Comparison of ENCODE assay signal across 18 cellular contexts in genomic region chr16:1290032-1290431, GRCh38. TPM values are rescaled to one million over a fixed set of nuclear protein-coding genes. Genes with fewer than 3 reads are reported as not detected.
DNase-seq lines count a peak whose midpoint lies in the region; ATAC-seq and TF ChIP-seq lines count a peak whose summit lies in the region.
"Had no signal": no experiment of that assay in that cellular context is flagged by ENCODE, and none has a peak within 500 bp of the region (broad histone marks: within the 10 kb centered on the region; RNA-seq: fewer than 3 reads in every experiment).

No MANE protein-coding gene starts in this region.

- no peak overlapping the region for H3K27ac ChIP-seq in H9 (ENCODE audit: insufficient read length, low read depth, low read length)
- H3K27ac ChIP-seq: heart right ventricle, SJCRH30, suprapubic skin had no signal

- H2BK5ac ChIP-seq in H9 (ENCODE audit: insufficient read length, low read length), result no peak overlapping the region

- peaks cover 2% of the 10 kb centered on the region; the same call in 1 of the 2 replicates for H3K4me1 ChIP-seq in H9 (ENCODE audit: insufficient read depth, low read length)
- peaks cover 8% of the 10 kb centered on the region for H3K4me1 ChIP-seq in adipocyte (ENCODE audit: control insufficient read depth, insufficient read depth, low read length)
- H3K4me1 ChIP-seq: BE2C, SJCRH30 had no signal

- H3K27me3 ChIP-seq in H9 (ENCODE audit: insufficient read depth, low read length), result peaks cover 7% of the 10 kb centered on the region; the same call in 1 of the 2 replicates
- H3K27me3 ChIP-seq in adipocyte (replicated peaks; ENCODE audit: control insufficient read depth, insufficient read depth, low read length), result peaks cover 61% of the 10 kb centered on the region

- no peak overlapping the region for H2BK120ac ChIP-seq in H9 (ENCODE audit: low read depth, low read length, poor library complexity, severe bottlenecking)

- H3K4me3 Mint-ChIP-seq in H9 (peak overlapping the region in 1 of 2 experiments; percentile 78; a peak in 4 of 5 replicates), nephron progenitor cell (peak overlapping the region; percentile 58), endothelial cell (ENCODE audit: unreplicated experiment) (no peak overlapping the region)
- H3K4me3 Mint-ChIP-seq in activated T-cell treated with anti-CD3 and anti-CD28 coated beads, Interleukin-2, amount 50 U/mL, for 72 hours, result no peak overlapping the region
- H3K4me3 Mint-ChIP-seq: activated T-helper 1 cell treated with anti-CD3 and anti-CD28 coated beads, Interleukin-12 subunit alpha, Interleukin-12 subunit beta, Interleukin-2, Interleukin-4 antibody, amounts not matched to agents 30 ng/mL and 10 ng/mL and 1 ng/mL, durations not matched to agents 14 hours and 24 hours and 36 hours had no signal

- H4K20me1 ChIP-seq in H9 (ENCODE audit: control insufficient read depth, insufficient read depth, insufficient read length), result no peaks in the 10 kb centered on the region

- TF ChIP-seq CTCF in H9 (conservative IDR thresholded peaks at IDR 0.05) (no peak), nephron progenitor cell (IDR thresholded peaks at IDR 0.05) (no peak), endothelial cell (IDR thresholded peaks at IDR 0.05; ENCODE audit: unreplicated experiment) (no peak)

- no peak overlapping the region for H3K14ac ChIP-seq in H9 (ENCODE audit: insufficient read depth, low read length)

- H3K9ac ChIP-seq in H9 (ENCODE audit: extremely low read depth, insufficient read length, low read length) (no peak overlapping the region), adipocyte (ENCODE audit: low read length) (no peak overlapping the region)

- H4K8ac ChIP-seq in H9 (replicated peaks; ENCODE audit: insufficient read length, low read depth, low read length), result no peak overlapping the region

- H3K9me3 ChIP-seq in H9 (ENCODE audit: control insufficient read depth, low read depth, low read length), result no peaks in the 10 kb centered on the region
- H3K9me3 ChIP-seq in adipocyte (ENCODE audit: control insufficient read depth, low read length), result no peaks in the 10 kb centered on the region
- H3K9me3 ChIP-seq: BE2C, heart right ventricle, SJCRH30, suprapubic skin had no signal

- no peak overlapping the region for H3K56ac ChIP-seq in H9 (ENCODE audit: insufficient read length, low read depth, low read length)

- H3K23ac ChIP-seq in H9 (ENCODE audit: insufficient read length, low read depth, low read length), result no peak overlapping the region

- H3K27me3 Mint-ChIP-seq in H9 (ENCODE audit: low read depth), result peaks cover 76% of the 10 kb centered on the region
- H3K27me3 Mint-ChIP-seq in nephron progenitor cell (ENCODE audit: low read depth, poor library complexity), result peaks cover 65% of the 10 kb centered on the region
- H3K27me3 Mint-ChIP-seq in activated T-cell treated with anti-CD3 and anti-CD28 coated beads, Interleukin-2, amount 50 U/mL, for 72 hours (ENCODE audit: low read depth), result peaks cover 38% of the 10 kb centered on the region
- peaks cover 9% of the 10 kb centered on the region for H3K27me3 Mint-ChIP-seq in endothelial cell (ENCODE audit: unreplicated experiment)

- H3T11ph ChIP-seq in H9 (ENCODE audit: low read length), result no peak overlapping the region

- no peak overlapping the region for H2AFZ ChIP-seq in H9 (ENCODE audit: low read length)

- H3K36me3 Mint-ChIP-seq in H9 (ENCODE audit: insufficient read depth in 1 of 3, low read depth in 3 of 3), result no peaks in the 10 kb centered on the region
- no peaks in the 10 kb centered on the region for H3K36me3 Mint-ChIP-seq in nephron progenitor cell (ENCODE audit: low read depth)
- no peaks in the 10 kb centered on the region for H3K36me3 Mint-ChIP-seq in activated T-cell treated with anti-CD3 and anti-CD28 coated beads, Interleukin-2, amount 50 U/mL, for 72 hours (ENCODE audit: insufficient read depth in 2 of 2)
- no peaks in the 10 kb centered on the region for H3K36me3 Mint-ChIP-seq in endothelial cell (ENCODE audit: low read depth, unreplicated experiment)

- no peak overlapping the region for H3K18ac ChIP-seq in H9 (ENCODE audit: insufficient read length, low read depth, low read length)

- no peak for ATAC-seq in activated T-cell treated with anti-CD3 and anti-CD28 coated beads, Interleukin-2, amount 50 U/mL, for 72 hours (replicated peaks in 1 of 2)

- no peaks in the 10 kb centered on the region for H3K36me3 ChIP-seq in adipocyte (ENCODE audit: control insufficient read depth, insufficient read depth, low read length, severe bottlenecking)
- H3K36me3 ChIP-seq: BE2C, heart right ventricle, SJCRH30, suprapubic skin had no signal

- H3K79me1 ChIP-seq in H9 (ENCODE audit: insufficient read depth, low read depth, low read length, poor library complexity, severe bottlenecking), result no peaks in the 10 kb centered on the region

- no peak overlapping the region for H2BK12ac ChIP-seq in H9 (ENCODE audit: insufficient read length, low read depth, low read length)

- H4K5ac ChIP-seq in H9 (ENCODE audit: insufficient read length, low read depth, low read length), result no peak overlapping the region

- no peak overlapping the region for H2AK5ac ChIP-seq in H9 (ENCODE audit: insufficient read length, low read length)

- no peak overlapping the region for H2BK15ac ChIP-seq in H9 (ENCODE audit: low read depth, low read length)

- DNase-seq in H9 (no peak), adipocyte (ENCODE audit: low read depth) (peak; percentile 47), nephron progenitor cell (no peak), RKO (ENCODE audit: low spot score) (no peak), endothelial cell (ENCODE audit: low spot score) (no peak)
- no peak for DNase-seq in activated T-cell treated with anti-CD3 and anti-CD28 coated beads, Interleukin-2, amount 50 U/mL, for 72 hours
- DNase-seq: activated CD4-positive, alpha-beta T cell treated with anti-CD3 and anti-CD28 coated beads, Interleukin-2, amount 50 U/mL, for 1 hour; amniotic stem cell; BE2C; DMS53; GOT3; heart right ventricle; NCI-H1105; posterior cingulate gyrus; SJCRH30 had no signal

- peak overlapping the region; percentile 68 for H3K4me2 ChIP-seq in H9 (ENCODE audit: insufficient read depth, insufficient read length, low read length)

- no CpG with 5 or more reads among the region's 18 CpGs for WGBS in H9 (ENCODE audit: extremely low coverage, insufficient read length, low lambda C conversion rate)

- H3K9me3 Mint-ChIP-seq in H9, result no peaks in the 10 kb centered on the region
- H3K9me3 Mint-ChIP-seq in nephron progenitor cell, result no peaks in the 10 kb centered on the region
- no peaks in the 10 kb centered on the region for H3K9me3 Mint-ChIP-seq in activated T-cell treated with anti-CD3 and anti-CD28 coated beads, Interleukin-2, amount 50 U/mL, for 72 hours
- no peaks in the 10 kb centered on the region for H3K9me3 Mint-ChIP-seq in endothelial cell (ENCODE audit: unreplicated experiment)
- H3K9me3 Mint-ChIP-seq: activated T-helper 1 cell treated with anti-CD3 and anti-CD28 coated beads, Interleukin-12 subunit alpha, Interleukin-12 subunit beta, Interleukin-2, Interleukin-4 antibody, amounts not matched to agents 30 ng/mL and 10 ng/mL and 1 ng/mL, durations not matched to agents 14 hours and 24 hours and 36 hours had no signal

- H3K23me2 ChIP-seq in H9 (ENCODE audit: insufficient read length, low read depth, low read length, poor library complexity, severe bottlenecking), result no peaks in the 10 kb centered on the region

- H3K4me1 Mint-ChIP-seq in H9 (peaks cover 30 to 45% of the 10 kb centered on the region in 2 experiments), nephron progenitor cell (peaks cover 71% of the 10 kb centered on the region), endothelial cell (ENCODE audit: unreplicated experiment) (no peaks in the 10 kb centered on the region)
- H3K4me1 Mint-ChIP-seq in activated T-cell treated with anti-CD3 and anti-CD28 coated beads, Interleukin-2, amount 50 U/mL, for 72 hours (ENCODE audit: low read depth), result no peaks in the 10 kb centered on the region

- H3K4me3 ChIP-seq in adipocyte (ENCODE audit: low read length), result no peak overlapping the region
- H3K4me3 ChIP-seq: heart right ventricle, SJCRH30, suprapubic skin had no signal

- no peak overlapping the region for H2BK20ac ChIP-seq in H9 (ENCODE audit: low read depth, low read length, poor library complexity, severe bottlenecking)

- H3K79me2 ChIP-seq in H9 (ENCODE audit: insufficient read depth, low read length), result no peaks in the 10 kb centered on the region

- H3K27ac Mint-ChIP-seq in H9 (no peak overlapping the region), nephron progenitor cell (no peak overlapping the region), endothelial cell (ENCODE audit: unreplicated experiment) (no peak overlapping the region)
- no peak overlapping the region for H3K27ac Mint-ChIP-seq in activated T-cell treated with anti-CD3 and anti-CD28 coated beads, Interleukin-2, amount 50 U/mL, for 72 hours
- H3K27ac Mint-ChIP-seq: activated T-helper 1 cell treated with anti-CD3 and anti-CD28 coated beads, Interleukin-12 subunit alpha, Interleukin-12 subunit beta, Interleukin-2, Interleukin-4 antibody, amounts not matched to agents 30 ng/mL and 10 ng/mL and 1 ng/mL, durations not matched to agents 14 hours and 24 hours and 36 hours had no signal

- no peak overlapping the region for H3K4ac ChIP-seq in H9 (ENCODE audit: low read depth, low read length)

- H4K91ac ChIP-seq in H9 (ENCODE audit: insufficient read length, low read depth, low read length), result no peak overlapping the region

RNA-seq across cellular contexts. Expression of gene UBE2I, which starts 19.4 kb away (rescaled TPM):
- 286 and 290 TPM in 2 replicates for total RNA-seq in H9 (2021)
- total RNA-seq in activated T-cell treated with anti-CD3 and anti-CD28 coated beads, Interleukin-2, amount 50 U/mL, for 72 hours, result 100 to 1,000 TPM; 225 to 231 TPM
- total RNA-seq in endothelial cell (ENCODE audit: unreplicated experiment), result 167 TPM

RNA-seq across cellular contexts. Expression of gene TPSD1, which starts 34.2 kb away (rescaled TPM):
- total RNA-seq in H9 (2021) (not detected in 2 replicates), endothelial cell (ENCODE audit: unreplicated experiment) (not detected)
- not detected for total RNA-seq in activated T-cell treated with anti-CD3 and anti-CD28 coated beads, Interleukin-2, amount 50 U/mL, for 72 hours
- total RNA-seq: activated T-helper 1 cell treated with anti-CD3 and anti-CD28 coated beads, Interleukin-12 subunit alpha, Interleukin-12 subunit beta, Interleukin-2, Interleukin-4 antibody, amounts not matched to agents 30 ng/mL and 10 ng/mL and 1 ng/mL, durations not matched to agents 14 hours and 24 hours and 36 hours; chondrocyte; SJCRH30 had no signal

RNA-seq across cellular contexts. Expression of gene BAIAP3, which starts 43.4 kb away (rescaled TPM):
- total RNA-seq in H9 (2021) (5.9 and 6.8 TPM in 2 replicates), endothelial cell (ENCODE audit: unreplicated experiment) (6.5 TPM)
- 1 to 10 TPM in 1 of 2 donors, under 1 TPM in 1; 0.26 to 1.1 TPM for total RNA-seq in activated T-cell treated with anti-CD3 and anti-CD28 coated beads, Interleukin-2, amount 50 U/mL, for 72 hours

RNA-seq across cellular contexts. Expression of gene TPSAB1, which starts 49.5 kb away (rescaled TPM):
- total RNA-seq in H9 (2021) (not detected in 2 replicates), endothelial cell (ENCODE audit: unreplicated experiment) (not detected)
- total RNA-seq in activated T-cell treated with anti-CD3 and anti-CD28 coated beads, Interleukin-2, amount 50 U/mL, for 72 hours, result under 1 TPM in 1 of 2 donors, not detected in 1; 0.28 TPM
- total RNA-seq: activated T-helper 1 cell treated with anti-CD3 and anti-CD28 coated beads, Interleukin-12 subunit alpha, Interleukin-12 subunit beta, Interleukin-2, Interleukin-4 antibody, amounts not matched to agents 30 ng/mL and 10 ng/mL and 1 ng/mL, durations not matched to agents 14 hours and 24 hours and 36 hours; chondrocyte; SJCRH30 had no signal
